29 cellular contexts compared by ENCODE assay signal in genomic region chr7:108137040-108137439, GRCh38. TPM values are rescaled to one million over a fixed set of nuclear protein-coding genes. Genes with fewer than 3 reads are reported as not detected.
"Had no signal": no experiment of that assay in that cellular context is flagged by ENCODE, and none has a peak within 500 bp of the region (broad histone marks: within the 10 kb centered on the region; RNA-seq: fewer than 3 reads in every experiment).

No MANE protein-coding gene starts in this region.

- H3K9me3 Mint-ChIP-seq: immature natural killer cell, natural killer cell had no signal

- H3K4me1 ChIP-seq: lower lobe of right lung, psoas muscle, transverse colon, upper lobe of right lung, uterus had no signal

- H3K27ac ChIP-seq: coronary artery, esophagus squamous epithelium, heart right ventricle, lower lobe of right lung, ovary, psoas muscle, skin epidermis, suprapubic skin, transverse colon, upper lobe of right lung, uterus had no signal

- H3K4me3 Mint-ChIP-seq: immature natural killer cell, natural killer cell had no signal

- H3K36me3 ChIP-seq: esophagus squamous epithelium, heart right ventricle, lower lobe of right lung, ovary, suprapubic skin, transverse colon, upper lobe of right lung, uterus had no signal

- H3K9me3 ChIP-seq: esophagus squamous epithelium, heart right ventricle, lower lobe of right lung, ovary, psoas muscle, suprapubic skin, transverse colon, upper lobe of right lung, uterus had no signal

- H3K27me3 ChIP-seq: esophagus squamous epithelium, heart right ventricle, ovary, suprapubic skin, transverse colon, upper lobe of right lung, uterus had no signal

- H3K4me3 ChIP-seq: coronary artery, esophagus squamous epithelium, heart right ventricle, lower lobe of right lung, ovary, psoas muscle, skin epidermis, suprapubic skin, transverse colon, upper lobe of right lung, uterus had no signal

- H3K36me3 Mint-ChIP-seq: natural killer cell had no signal

- ATAC-seq: heart right ventricle, left colon, left ventricle myocardium superior, natural killer cell, psoas muscle, right cardiac atrium had no signal

- DNase-seq: dermis blood vessel endothelial cell; effector memory CD4-positive, alpha-beta T cell; esophagus squamous epithelium; foreskin melanocyte; glutamatergic neuron; heart right ventricle; hypothalamus; immature natural killer cell; islet precursor cell; kidney glomerular epithelial cell; left colon; left ventricle myocardium superior; lower lobe of right lung; natural killer cell; occipital lobe; ovary; posterior cingulate gyrus; psoas muscle; right cardiac atrium; stimulated activated CD4-positive, alpha-beta T cell treated with anti-CD3 and anti-CD28 coated beads, Interleukin-1b, Interleukin-23, amount 100 ng/mL, for 48 hours; stimulated activated CD4-positive, alpha-beta T cell treated with anti-CD3 and anti-CD28 coated beads, Interleukin-4, amount 100 ng/mL, for 1 hour; stimulated activated CD8-positive, alpha-beta memory T cell treated with anti-CD3 and anti-CD28 coated beads, Interleukin-4, amount 100 ng/mL, for 48 hours; transverse colon; upper lobe of right lung; uterus had no signal

RNA-seq across cellular contexts. Expression of gene LAMB4, which starts 6.9 kb away (rescaled TPM):
- total RNA-seq: lower lobe of right lung, myocyte, natural killer cell, ovary, transverse colon, upper lobe of right lung had no signal
- polyA plus RNA-seq: immature natural killer cell had no signal
